Comparison of ENCODE assay signal across 8 cellular contexts in the genomic region with DNA sequence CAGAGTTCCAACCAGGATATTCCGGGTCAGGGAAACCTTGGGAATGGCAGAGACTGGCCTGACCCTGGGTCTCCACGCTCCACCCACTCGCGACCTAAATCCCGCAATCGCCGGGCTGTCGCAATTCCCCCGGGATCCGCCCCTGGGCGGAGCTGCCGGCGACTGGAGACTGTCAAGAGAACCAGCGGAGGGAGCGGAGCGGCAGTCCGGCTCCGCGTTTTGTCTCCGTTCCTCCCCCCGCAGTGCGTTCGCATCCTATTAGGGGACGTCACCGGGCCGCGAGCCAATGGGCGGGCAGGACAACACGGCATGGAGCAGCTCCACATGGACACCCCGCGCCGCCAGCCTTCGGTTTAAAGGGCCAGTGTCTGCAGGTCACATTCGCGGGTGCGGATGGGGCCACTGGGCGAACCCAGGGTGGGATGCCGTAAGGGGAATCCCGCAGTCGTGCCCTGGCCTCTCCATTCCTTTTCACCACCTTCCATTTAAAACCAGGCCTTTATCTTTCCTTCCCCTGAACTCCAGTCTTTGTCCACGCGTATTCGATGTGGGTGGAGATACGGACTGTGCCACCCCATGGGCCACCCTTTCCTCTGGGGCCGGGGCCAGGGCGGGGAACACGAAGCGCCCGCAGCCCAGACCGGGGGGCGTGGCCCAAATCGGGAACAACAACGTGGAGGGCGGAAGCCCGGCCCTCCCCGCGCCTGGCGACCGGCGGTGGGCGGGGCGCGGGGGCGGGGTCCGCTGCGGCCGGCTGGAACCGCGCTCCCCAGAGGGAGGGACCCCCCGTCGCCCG. TPM values are rescaled to one million over a fixed set of nuclear protein-coding genes. Genes with fewer than 3 reads are reported as not detected.
DNase-seq lines count a peak whose midpoint lies in the region; ATAC-seq and TF ChIP-seq lines count a peak whose summit lies in the region.

No MANE protein-coding gene starts in this region.

- TF ChIP-seq POLR2A in vagina (IDR thresholded peaks at IDR 0.05): peak in 1 of 2 donors; percentile 31

- intact Hi-C loops in vagina (cut with DNase I): no loop called here

- TF ChIP-seq CTCF in vagina (IDR thresholded peaks at IDR 0.05): peak in 1 of 3 experiments; percentile 33

- peak overlapping the region; percentile 99 for H3K27ac ChIP-seq in vagina

- H3K27me3 ChIP-seq in vagina: no peaks in the 10 kb centered on the region

- no peaks in the 10 kb centered on the region for H3K9me3 ChIP-seq in vagina

- DNase-seq in NCI-H2029 (lab: John Stamatoyannopoulos, UW) (peak; percentile 92), T1000 (lab: John Stamatoyannopoulos, UW) (peak; percentile 99), astrocyte of the hippocampus (ENCODE audit: low read depth, low spot score) (peak; percentile 100), hepatic stellate cell (ENCODE audit: low spot score) (peak; percentile 97), putamen (ENCODE audit: low spot score) (peak; percentile 99), vagina (ENCODE audit: extremely low spot score in 2 of 2) (peak; percentile 99 to 100)

- no peaks in the 10 kb centered on the region for H3K36me3 ChIP-seq in vagina

- peaks cover 65% of the 10 kb centered on the region for H3K4me1 ChIP-seq in vagina

- H3K4me3 ChIP-seq in vagina: peak overlapping the region; percentile 78 to 97

- ATAC-seq in GM18502 (IDR thresholded peaks at IDR 0.05; ENCODE audit: poor library complexity, unreplicated experiment) (peak; percentile 51), HG02970 (IDR thresholded peaks at IDR 0.05; ENCODE audit: low FRiP score, unreplicated experiment) (peak; percentile 48)

RNA-seq across cellular contexts. Expression of a gene that starts 0.8 kb away (rescaled TPM):
- 28.5 TPM for total RNA-seq in vagina

Comparison
In these comparisons a context has a peak if more than half of its experiments do, and no peak if none do; other contexts are left out.
1. Peak in every context shown above with its lines: DNase-seq, ATAC-seq, H3K4me3 ChIP-seq and H3K27ac ChIP-seq.